Comparison of ENCODE assay signal across 18 cellular contexts in genomic region chr17:44280383-44280782, GRCh38. TPM values are rescaled to one million over a fixed set of nuclear protein-coding genes. Genes with fewer than 3 reads are reported as not detected.
DNase-seq lines count a peak whose midpoint lies in the region; ATAC-seq and TF ChIP-seq lines count a peak whose summit lies in the region.
"Had no signal": no experiment of that assay in that cellular context is flagged by ENCODE, and none has a peak within 500 bp of the region (broad histone marks: within the 10 kb centered on the region; RNA-seq: fewer than 3 reads in every experiment).

No MANE protein-coding gene starts in this region.

- H3K36me3 ChIP-seq in CD8-positive, alpha-beta memory T cell (ENCODE audit: insufficient read depth, low read length), result no peaks in the 10 kb centered on the region
- no peaks in the 10 kb centered on the region for H3K36me3 ChIP-seq in gastroesophageal sphincter
- H3K36me3 ChIP-seq in osteoblast (ENCODE audit: insufficient read depth, low read length), result no peaks in the 10 kb centered on the region
- H3K36me3 ChIP-seq: HAP-1 had no signal

- DNase-seq in CD8-positive, alpha-beta memory T cell, result no peak
- DNase-seq in RWPE1 (ENCODE audit: low spot score) (no peak), osteoblast (ENCODE audit: insufficient read length, low spot score, missing footprints) (no peak), T1000 (lab: John Stamatoyannopoulos, UW) (no peak)
- DNase-seq: DMS 273 treated with DMSO at 0.1 percent for 48 hours, NCI-H1417 treated with DMSO at 0.1 percent for 48 hours had no signal

- H3K27ac ChIP-seq in CD8-positive, alpha-beta memory T cell (ENCODE audit: low read depth, low read length), result peak overlapping the region; percentile 6
- peak overlapping the region; percentile 12; the same call in 1 of the 2 replicates for H3K27ac ChIP-seq in RWPE1
- peak overlapping the region in 3 of 4 donors; percentile 31 to 66 (median 45) for H3K27ac ChIP-seq in gastroesophageal sphincter
- H3K27ac ChIP-seq in osteoblast (ENCODE audit: low read depth, low read length), result peak overlapping the region; percentile 56

- peak overlapping the region in 2 of 8 donors; percentile 45 to 68 for H3K27ac Mint-ChIP-seq in CD8-positive, alpha-beta memory T cell
- H3K27ac Mint-ChIP-seq: activated naive CD4-positive, alpha-beta T cell treated with anti-CD3 and anti-CD28 coated beads, Interleukin-2, amount 50 U/mL, for 24 hours; stimulated activated naive CD8-positive, alpha-beta T cell treated with anti-CD3 and anti-CD28 coated beads, Interleukin-15, Interleukin-2, amounts not matched to agents 100 ng/mL and 50 ng/mL, for 24 hours had no signal

- H3K4me1 Mint-ChIP-seq in CD8-positive, alpha-beta memory T cell, result peaks cover 9 to 13% (median 10%) of the 10 kb centered on the region in 3 donors
- H3K4me1 Mint-ChIP-seq: activated naive CD4-positive, alpha-beta T cell treated with anti-CD3 and anti-CD28 coated beads, Interleukin-2, amount 50 U/mL, for 24 hours had no signal

- no peak overlapping the region for H3K4me2 ChIP-seq in osteoblast (ENCODE audit: insufficient read depth, low read length)

- H3K36me3 Mint-ChIP-seq in CD8-positive, alpha-beta memory T cell, result no peaks in the 10 kb centered on the region
- H3K36me3 Mint-ChIP-seq: activated naive CD4-positive, alpha-beta T cell treated with anti-CD3 and anti-CD28 coated beads, Interleukin-2, amount 50 U/mL, for 24 hours; T-cell had no signal

- no peak for ATAC-seq in gastroesophageal sphincter
- no peak for ATAC-seq in HG02678 (IDR thresholded peaks at IDR 0.05; ENCODE audit: unreplicated experiment)
- no peak for ATAC-seq in HG03175 (IDR thresholded peaks at IDR 0.05; ENCODE audit: unreplicated experiment)
- ATAC-seq in GM19328 (IDR thresholded peaks at IDR 0.05; ENCODE audit: unreplicated experiment), result no peak

- WGBS in gastroesophageal sphincter (ENCODE audit: low coverage in 1 of 2), 2 donors, result 54 to 73% methylated on average over 3 to 9 of the region's 11 CpGs

- H3K9me3 ChIP-seq in CD8-positive, alpha-beta memory T cell (ENCODE audit: low read length), result no peaks in the 10 kb centered on the region
- H3K9me3 ChIP-seq in gastroesophageal sphincter (no peaks in the 10 kb centered on the region), osteoblast (ENCODE audit: low read depth, low read length) (no peaks in the 10 kb centered on the region)
- H3K9me3 ChIP-seq: HAP-1 had no signal

- H4K20me1 ChIP-seq in osteoblast (ENCODE audit: insufficient read depth, low read length), result no peaks in the 10 kb centered on the region

- TF ChIP-seq POLR2A in gastroesophageal sphincter (IDR thresholded peaks at IDR 0.05), result no peak

- H3K27me3 Mint-ChIP-seq in CD8-positive, alpha-beta memory T cell, result peaks cover 0 to under 1% of the 10 kb centered on the region in 2 donors
- H3K27me3 Mint-ChIP-seq: activated naive CD4-positive, alpha-beta T cell treated with anti-CD3 and anti-CD28 coated beads, Interleukin-2, amount 50 U/mL, for 24 hours; T-cell had no signal

- no peaks in the 10 kb centered on the region for H3K79me2 ChIP-seq in osteoblast (ENCODE audit: insufficient read depth, low read length)

- H3K4me1 ChIP-seq in CD8-positive, alpha-beta memory T cell (ENCODE audit: insufficient read depth, low read length), result no peaks in the 10 kb centered on the region
- H3K4me1 ChIP-seq in gastroesophageal sphincter (peaks cover 0 to 18% (median 13%) of the 10 kb centered on the region in 3 donors), osteoblast (ENCODE audit: insufficient read depth, low read length) (peaks cover 12% of the 10 kb centered on the region)
- H3K4me1 ChIP-seq: HAP-1 had no signal

- peak overlapping the region in 1 of 7 donors; percentile 6 for H3K4me3 Mint-ChIP-seq in CD8-positive, alpha-beta memory T cell
- H3K4me3 Mint-ChIP-seq: activated naive CD4-positive, alpha-beta T cell treated with anti-CD3 and anti-CD28 coated beads, Interleukin-2, amount 50 U/mL, for 24 hours; nephron; stimulated activated naive CD8-positive, alpha-beta T cell treated with anti-CD3 and anti-CD28 coated beads, Interleukin-15, Interleukin-2, amounts not matched to agents 100 ng/mL and 50 ng/mL, for 24 hours; T-cell had no signal

- CTCF ChIA-PET in CD8-positive, alpha-beta memory T cell (lab: Charles Lee), result no interaction called here
- CTCF ChIA-PET in RWPE1 (lab: Yijun Ruan, JAX), result no interaction called here

- peak overlapping the region; percentile 65 for H2AFZ ChIP-seq in osteoblast (ENCODE audit: low read length)

- H3K27me3 ChIP-seq in CD8-positive, alpha-beta memory T cell (ENCODE audit: insufficient read depth, low read length, poor library complexity, severe bottlenecking), result no peaks in the 10 kb centered on the region
- H3K27me3 ChIP-seq in gastroesophageal sphincter, result peaks cover 10% of the 10 kb centered on the region
- no peaks in the 10 kb centered on the region for H3K27me3 ChIP-seq in osteoblast (ENCODE audit: insufficient read depth, low read length)

- no peak overlapping the region for H3K4me3 ChIP-seq in CD8-positive, alpha-beta memory T cell (ENCODE audit: low read length)
- no peak overlapping the region for H3K4me3 ChIP-seq in gastroesophageal sphincter
- no peak overlapping the region for H3K4me3 ChIP-seq in osteoblast (ENCODE audit: insufficient read depth, low read length)
- H3K4me3 ChIP-seq: HAP-1 had no signal

- TF ChIP-seq CTCF in RWPE1 (conservative IDR thresholded peaks at IDR 0.05; ENCODE audit: low read depth), result no peak
- no peak for TF ChIP-seq CTCF in gastroesophageal sphincter (IDR thresholded peaks at IDR 0.05)
- no peak for TF ChIP-seq CTCF in osteoblast (IDR thresholded peaks at IDR 0.05; ENCODE audit: extremely low read depth, low read depth, low read length)

- H3K9me3 Mint-ChIP-seq in CD8-positive, alpha-beta memory T cell, result no peaks in the 10 kb centered on the region
- H3K9me3 Mint-ChIP-seq: activated naive CD4-positive, alpha-beta T cell treated with anti-CD3 and anti-CD28 coated beads, Interleukin-2, amount 50 U/mL, for 24 hours; nephron; stimulated activated naive CD8-positive, alpha-beta T cell treated with anti-CD3 and anti-CD28 coated beads, Interleukin-15, Interleukin-2, amounts not matched to agents 100 ng/mL and 50 ng/mL, for 24 hours; T-cell had no signal

- POLR2A ChIA-PET in CD8-positive, alpha-beta memory T cell (lab: Charles Lee), result no interaction called here
- POLR2A ChIA-PET in RWPE1 (lab: Yijun Ruan, JAX; ENCODE audit: low non-redundant PET), result no interaction called here

- no peak for TF ChIP-seq EP300 in gastroesophageal sphincter (IDR thresholded peaks at IDR 0.05)

RNA-seq across cellular contexts. Expression of gene SLC4A1, which starts 12.4 kb away (rescaled TPM):
- not detected for total RNA-seq in CD8-positive, alpha-beta memory T cell
- not detected for polyA plus RNA-seq in CD8-positive, alpha-beta memory T cell
- total RNA-seq in gastroesophageal sphincter (under 1 TPM in 3 of 4 donors, not detected in 1; 0.08 to 0.54 (median 0.45) TPM), osteoblast (under 0.01 TPM in 1 of 2 replicates, not detected in the other)
- total RNA-seq: bronchial epithelial cell, OCI-LY7, T-cell had no signal

RNA-seq across cellular contexts. Expression of gene RUNDC3A, which starts 28.0 kb away (rescaled TPM):
- not detected for total RNA-seq in CD8-positive, alpha-beta memory T cell
- polyA plus RNA-seq in CD8-positive, alpha-beta memory T cell, result not detected
- total RNA-seq in gastroesophageal sphincter (1 to 10 TPM in 1 of 4 donors, under 1 TPM in 2, not detected in 1; 0.54 to 1.5 (median 0.69) TPM), osteoblast (under 0.01 TPM in 1 of 2 replicates, not detected in the other)
- total RNA-seq: left lobe of liver had no signal

RNA-seq across cellular contexts. Expression of gene SLC25A39, which starts 44.2 kb away (rescaled TPM):
- total RNA-seq in CD8-positive, alpha-beta memory T cell, result 100 to 1,000 TPM; 159 to 174 TPM
- 133 TPM for polyA plus RNA-seq in CD8-positive, alpha-beta memory T cell
- total RNA-seq in gastroesophageal sphincter (10 to 100 TPM; 36.2 to 61.8 (median 49.2) TPM), osteoblast (60.1 and 60.7 TPM in 2 replicates)

Comparison
In these comparisons a context has a peak if more than half of its experiments do, and no peak if none do; other contexts are left out.
1. H3K27ac ChIP-seq: peak in every context shown above with its lines; median percentile 56 in osteoblast; 45 in gastroesophageal sphincter; 12 in RWPE1; 6 in CD8-positive, alpha-beta memory T cell.